18 cellular contexts compared by ENCODE assay signal in genomic region chr4:87025023-87025613, GRCh38.
DNase-seq lines count a peak whose midpoint lies in the region; ATAC-seq, FAIRE-seq and TF ChIP-seq lines count a peak whose summit lies in the region.
"Had no signal": no experiment of that assay in that cellular context is flagged by ENCODE, and none has a peak within 500 bp of the region (broad histone marks: within the 10 kb centered on the region; RNA-seq: fewer than 3 reads in every experiment).

No MANE protein-coding gene starts in this region.

- POLR2A ChIA-PET in IMR-90 (lab: Charles Lee; ENCODE audit: unreplicated experiment): no interaction called here
- POLR2A ChIA-PET in activated CD4-positive, alpha-beta T cell treated with anti-CD3 and anti-CD28 coated beads, Interleukin-2, amount 10 ng/mL, durations not matched to agents 7 days and 5 days (lab: Charles Lee): no interaction called here

- H3K4me2 ChIP-seq in IMR-90 (ENCODE audit: low read depth, low read length): no peak overlapping the region

- peaks cover 12% of the 10 kb centered on the region for H3K9me1 ChIP-seq in IMR-90 (ENCODE audit: insufficient read depth, low read length)

- H3K18ac ChIP-seq in IMR-90 (ENCODE audit: low read depth, low read length): no peak overlapping the region

- H2BK15ac ChIP-seq in IMR-90 (ENCODE audit: low read depth, low read length): no peak overlapping the region

- H3K4me1 ChIP-seq in IMR-90 (ENCODE audit: control insufficient read depth, insufficient read depth, low read length): peaks cover 7% of the 10 kb centered on the region

- H3K27me3 ChIP-seq in IMR-90 (ENCODE audit: control insufficient read depth, insufficient read depth, low read length): no peaks in the 10 kb centered on the region
- H3K27me3 ChIP-seq: Peyer's patch had no signal

- no peak overlapping the region for H3K4ac ChIP-seq in IMR-90 (ENCODE audit: low read depth, low read length)

- peaks cover 21% of the 10 kb centered on the region; the same call in 1 of the 2 replicates for H4K20me1 ChIP-seq in IMR-90 (ENCODE audit: insufficient read depth, low read length)

- peak overlapping the region; percentile 20; the same call in 1 of the 2 replicates for H3K23ac ChIP-seq in IMR-90 (ENCODE audit: low read depth, low read length)

- no peaks in the 10 kb centered on the region for H3K9me3 ChIP-seq in IMR-90 (ENCODE audit: control insufficient read depth, insufficient read depth, low read length)
- H3K9me3 ChIP-seq: Peyer's patch had no signal

- H3K4me3 ChIP-seq in IMR-90 (ENCODE audit: insufficient read depth, low read depth, low read length): no peak overlapping the region
- H3K4me3 ChIP-seq: Peyer's patch had no signal

- no CpG with 5 or more reads among the region's 5 CpGs for WGBS in IMR-90 (ENCODE audit: extremely low coverage in 2 of 2, insufficient read length in 1 of 2), 2 experiments

- H3K27me3 Mint-ChIP-seq in naive B cell (no peaks in the 10 kb centered on the region), type B pancreatic cell (no peaks in the 10 kb centered on the region)
- H3K27me3 Mint-ChIP-seq in activated CD4-positive, alpha-beta T cell treated with anti-CD3 and anti-CD28 coated beads, Interleukin-2, amount 10 ng/mL, durations not matched to agents 7 days and 5 days: no peaks in the 10 kb centered on the region
- H3K27me3 Mint-ChIP-seq: activated naive CD8-positive, alpha-beta T cell treated with anti-CD3 and anti-CD28 coated beads, Interleukin-2, amount 50 U/mL, for 24 hours had no signal

- no peak overlapping the region for H3K9ac ChIP-seq in IMR-90 (ENCODE audit: low read depth, low read length)

- no peak overlapping the region for H3K56ac ChIP-seq in IMR-90 (ENCODE audit: extremely low read depth, insufficient read depth, low read length)

- intact Hi-C loops in IMR-90 (cut with micrococcal nuclease): no loop called here

- FAIRE-seq in GM12892 (lab: Jason Lieb, UNC): no peak
- FAIRE-seq: small intestine had no signal

- ATAC-seq in IMR-90 (ENCODE audit: low read depth) (peak; percentile 67), naive B cell (ENCODE audit: low read depth in 2 of 2) (no peak)
- ATAC-seq: activated naive CD8-positive, alpha-beta T cell treated with anti-CD3 and anti-CD28 coated beads, Interleukin-2, amount 50 U/mL, for 24 hours; CD8-positive, alpha-beta T cell; left ventricle myocardium superior had no signal

- H3K9me3 Mint-ChIP-seq in naive B cell: no peaks in the 10 kb centered on the region
- H3K9me3 Mint-ChIP-seq in type B pancreatic cell: no peaks in the 10 kb centered on the region
- no peaks in the 10 kb centered on the region for H3K9me3 Mint-ChIP-seq in activated CD4-positive, alpha-beta T cell treated with anti-CD3 and anti-CD28 coated beads, Interleukin-2, amount 10 ng/mL, durations not matched to agents 7 days and 5 days
- H3K9me3 Mint-ChIP-seq: activated naive CD8-positive, alpha-beta T cell treated with anti-CD3 and anti-CD28 coated beads, Interleukin-2, amount 50 U/mL, for 24 hours; CD8-positive, alpha-beta T cell; T-helper 1 cell treated with Interleukin-12 subunit alpha and Interleukin-12 subunit beta and Interleukin-4 antibody, amounts not matched to agents 30 μg/mL and 1 μg/mL, for 36 hours had no signal

- H3K36me3 Mint-ChIP-seq in naive B cell (no peaks in the 10 kb centered on the region), type B pancreatic cell (no peaks in the 10 kb centered on the region)
- peaks cover 11% of the 10 kb centered on the region for H3K36me3 Mint-ChIP-seq in activated CD4-positive, alpha-beta T cell treated with anti-CD3 and anti-CD28 coated beads, Interleukin-2, amount 10 ng/mL, durations not matched to agents 7 days and 5 days (ENCODE audit: low read depth)

- no peak overlapping the region for H2BK120ac ChIP-seq in IMR-90 (ENCODE audit: low read depth, low read length)

- H2AK5ac ChIP-seq in IMR-90 (ENCODE audit: low read depth, low read length): no peak overlapping the region; the same call in 1 of the 2 replicates

- H2AK9ac ChIP-seq in IMR-90 (replicated peaks; ENCODE audit: low read depth, low read length, poor library complexity): no peak overlapping the region

- no peak for TF ChIP-seq RAD21 in IMR-90 (IDR thresholded peaks at IDR 0.05; ENCODE audit: low read length)

- H3K4me1 Mint-ChIP-seq in naive B cell (peaks cover 43 to 78% (median 65%) of the 10 kb centered on the region in 3 donors), type B pancreatic cell (ENCODE audit: unreplicated experiment) (peaks cover 67% of the 10 kb centered on the region)
- peaks cover 43% of the 10 kb centered on the region for H3K4me1 Mint-ChIP-seq in activated CD4-positive, alpha-beta T cell treated with anti-CD3 and anti-CD28 coated beads, Interleukin-2, amount 10 ng/mL, durations not matched to agents 7 days and 5 days

- no peak overlapping the region for H2BK20ac ChIP-seq in IMR-90 (ENCODE audit: low read depth, low read length)

- dilution Hi-C loops in IMR-90 (cut with HindIII; ENCODE audit: low sequenced_read_pairs, unreplicated experiment): no loop called here

- H4K5ac ChIP-seq in IMR-90 (ENCODE audit: low read depth, low read length): no peak overlapping the region

- H3K4me3 Mint-ChIP-seq in naive B cell: peak overlapping the region in 1 of 8 donors; percentile 77
- peak overlapping the region; percentile 71 for H3K4me3 Mint-ChIP-seq in type B pancreatic cell
- H3K4me3 Mint-ChIP-seq in activated CD4-positive, alpha-beta T cell treated with anti-CD3 and anti-CD28 coated beads, Interleukin-2, amount 10 ng/mL, durations not matched to agents 7 days and 5 days: no peak overlapping the region
- H3K4me3 Mint-ChIP-seq: activated naive CD8-positive, alpha-beta T cell treated with anti-CD3 and anti-CD28 coated beads, Interleukin-2, amount 50 U/mL, for 24 hours; CD8-positive, alpha-beta T cell; T-helper 1 cell treated with Interleukin-12 subunit alpha and Interleukin-12 subunit beta and Interleukin-4 antibody, amounts not matched to agents 30 μg/mL and 1 μg/mL, for 36 hours had no signal

- H2AFZ ChIP-seq in IMR-90 (replicated peaks; ENCODE audit: low read length, poor library complexity): no peak overlapping the region

- no peak overlapping the region for H4K91ac ChIP-seq in IMR-90 (ENCODE audit: insufficient read depth, low read depth, low read length)

- DNase-seq in IMR-90 (no peak), dermis blood vessel endothelial cell (peak; percentile 39), naive B cell (no peak), type B pancreatic cell (ENCODE audit: extremely low spot score, unreplicated experiment) (no peak), NCI-H2171 treated with DMSO at 0.1 percent for 48 hours (lab: John Stamatoyannopoulos, UW) (no peak), GM12892 (ENCODE audit: insufficient read length) (no peak)
- DNase-seq in activated CD4-positive, alpha-beta T cell treated with anti-CD3 and anti-CD28 coated beads, Interleukin-2, amount 10 ng/mL, durations not matched to agents 7 days and 5 days: no peak
- DNase-seq: activated CD4-positive, alpha-beta T cell treated with anti-CD3 and anti-CD28 coated beads, Interleukin-2, amount 50 U/mL, for 1 hour; activated naive CD8-positive, alpha-beta T cell treated with anti-CD3 and anti-CD28 coated beads, Interleukin-2, amount 50 U/mL, for 24 hours; activated T-cell treated with anti-CD3 and anti-CD28 coated beads, Interleukin-2, amount 50 U/mL, for 48 hours; CD8-positive, alpha-beta T cell; left ventricle myocardium superior; NCI-H1694; NCI-H748 treated with DMSO at 0.1 percent for 48 hours; Peyer's patch; small intestine; substantia nigra had no signal

- H2BK5ac ChIP-seq in IMR-90 (ENCODE audit: low read depth, low read length, poor library complexity, severe bottlenecking): no peak overlapping the region

- H3K27ac Mint-ChIP-seq in naive B cell (peak overlapping the region in 4 of 6 donors; percentile 24 to 95 (median 72)), type B pancreatic cell (peak overlapping the region; percentile 87)
- H3K27ac Mint-ChIP-seq in activated CD4-positive, alpha-beta T cell treated with anti-CD3 and anti-CD28 coated beads, Interleukin-2, amount 10 ng/mL, durations not matched to agents 7 days and 5 days: no peak overlapping the region
- H3K27ac Mint-ChIP-seq: activated naive CD8-positive, alpha-beta T cell treated with anti-CD3 and anti-CD28 coated beads, Interleukin-2, amount 50 U/mL, for 24 hours; CD8-positive, alpha-beta T cell; T-helper 1 cell treated with Interleukin-12 subunit alpha and Interleukin-12 subunit beta and Interleukin-4 antibody, amounts not matched to agents 30 μg/mL and 1 μg/mL, for 36 hours had no signal

- no TSS peak for BruUV-seq in IMR-90 (replicated peaks; lab: Mats Ljungman, UMichigan)

- no peaks in the 10 kb centered on the region; the same call in 1 of the 2 replicates for H3K36me3 ChIP-seq in IMR-90 (ENCODE audit: control insufficient read depth, insufficient read depth, low read length)
- H3K36me3 ChIP-seq: Peyer's patch had no signal

- H3K14ac ChIP-seq in IMR-90 (replicated peaks; ENCODE audit: low read depth, low read length): no peak overlapping the region

- no peak overlapping the region for H3K27ac ChIP-seq in IMR-90 (ENCODE audit: insufficient read depth, low read length)

- CTCF ChIA-PET in IMR-90 (lab: Yijun Ruan, JAX): no interaction called here
- CTCF ChIA-PET in activated CD4-positive, alpha-beta T cell treated with anti-CD3 and anti-CD28 coated beads, Interleukin-2, amount 10 ng/mL, durations not matched to agents 7 days and 5 days (lab: Charles Lee): no interaction called here

- H4K8ac ChIP-seq in IMR-90 (ENCODE audit: low read depth in 2 of 2, low read length in 2 of 2): no peak overlapping the region

- peaks cover 28 to 64% of the 10 kb centered on the region in 2 experiments for H3K79me1 ChIP-seq in IMR-90 (ENCODE audit: low read depth in 1 of 2, low read length in 2 of 2)

- TF ChIP-seq POLR2A in IMR-90 (IDR thresholded peaks at IDR 0.05; ENCODE audit: low read depth, low read length) (no peak), GM12892 (IDR thresholded peaks at IDR 0.05; ENCODE audit: low read depth, low read length) (no peak)

- in situ Hi-C loops in IMR-90 (cut with MboI; ENCODE audit: low sequenced_read_pairs): no loop called here

- TF ChIP-seq CTCF in IMR-90 (conservative IDR thresholded peaks at IDR 0.05; ENCODE audit: low read depth, low read length): no peak
- no peak for TF ChIP-seq CTCF in type B pancreatic cell (conservative IDR thresholded peaks at IDR 0.05)

TF ChIP-seq in IMR-90, 13 proteins besides CTCF, POLR2A, EP300 and RAD21 (continues in another document):
- TF ChIP-seq CHD1 (IDR thresholded peaks at IDR 0.05; ENCODE audit: low read depth, low read length) (no peak), FOS (IDR thresholded peaks at IDR 0.05; ENCODE audit: low read depth, low read length) (no peak)
- TF ChIP-seq, protein P1, sequence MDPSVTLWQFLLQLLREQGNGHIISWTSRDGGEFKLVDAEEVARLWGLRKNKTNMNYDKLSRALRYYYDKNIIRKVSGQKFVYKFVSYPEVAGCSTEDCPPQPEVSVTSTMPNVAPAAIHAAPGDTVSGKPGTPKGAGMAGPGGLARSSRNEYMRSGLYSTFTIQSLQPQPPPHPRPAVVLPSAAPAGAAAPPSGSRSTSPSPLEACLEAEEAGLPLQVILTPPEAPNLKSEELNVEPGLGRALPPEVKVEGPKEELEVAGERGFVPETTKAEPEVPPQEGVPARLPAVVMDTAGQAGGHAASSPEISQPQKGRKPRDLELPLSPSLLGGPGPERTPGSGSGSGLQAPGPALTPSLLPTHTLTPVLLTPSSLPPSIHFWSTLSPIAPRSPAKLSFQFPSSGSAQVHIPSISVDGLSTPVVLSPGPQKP (IDR thresholded peaks at IDR 0.05; ENCODE audit: borderline replicate concordance, low read depth, low read length): no peak
